8 cellular contexts compared by ENCODE assay signal in the genomic region with DNA sequence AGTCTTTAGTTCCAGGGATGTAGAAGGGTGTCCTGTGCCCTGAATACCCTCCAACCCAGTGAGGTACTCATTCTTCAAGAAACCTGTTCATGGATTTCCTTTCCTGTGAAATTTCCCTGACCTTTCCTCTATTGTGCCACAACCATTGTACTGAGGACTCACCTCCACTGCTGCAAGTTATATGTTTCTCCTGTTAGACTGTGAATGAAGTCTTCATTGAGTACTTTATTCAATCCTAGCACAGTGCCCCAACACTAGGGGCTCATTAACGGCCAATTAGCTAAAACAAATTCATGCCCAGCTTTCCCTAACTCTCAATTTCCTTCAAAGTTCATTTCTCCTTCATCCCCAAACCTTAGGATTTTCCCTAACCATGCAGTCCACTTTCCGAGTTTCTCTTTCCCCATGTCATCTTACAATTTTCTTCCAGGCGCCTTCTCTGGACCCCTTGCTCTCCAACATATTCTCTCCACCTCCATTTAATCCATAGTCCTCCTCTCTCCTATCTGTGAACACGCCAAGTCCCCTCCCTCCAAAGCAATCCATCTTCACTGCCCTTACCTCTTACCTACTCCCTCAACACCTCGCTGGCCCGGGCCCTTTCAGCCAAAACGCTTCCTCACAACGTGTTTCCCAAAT. TPM values are rescaled to one million over a fixed set of nuclear protein-coding genes. Genes with fewer than 3 reads are reported as not detected.
DNase-seq lines count a peak whose midpoint lies in the region; ATAC-seq, FAIRE-seq and TF ChIP-seq lines count a peak whose summit lies in the region.

No MANE protein-coding gene starts in this region.

- H3K9ac ChIP-seq in skeletal muscle tissue (ENCODE audit: low read depth in 1 of 3, low read length in 3 of 3): peak overlapping the region; percentile 89 to 94 (median 90)

- peak; percentile 6 for ATAC-seq in SK-N-SH treated with all-trans-retinoic acid at 6 μM for 48 hours
- ATAC-seq in gastroesophageal sphincter: no peak
- no peak for ATAC-seq in GM18498 (IDR thresholded peaks at IDR 0.05; ENCODE audit: unreplicated experiment)
- ATAC-seq in HG03565 (IDR thresholded peaks at IDR 0.05; ENCODE audit: unreplicated experiment): no peak

- no peak for FAIRE-seq in GM12892 (lab: Jason Lieb, UNC)

- 2% methylated on average over 6 to 8 of the region's 8 CpGs for WGBS in gastroesophageal sphincter (ENCODE audit: low coverage in 1 of 2), 2 donors

- POLR2A ChIA-PET in HEK293 (lab: Yijun Ruan, JAX): interaction anchor here (0.7 to 1.6 kb wide), 3 partner anchors 9 to 257 kb away, joined by 3 read pairs; no protein-coding TSS in a partner anchor

- no peaks in the 10 kb centered on the region for H3K27me3 ChIP-seq in gastroesophageal sphincter
- no peaks in the 10 kb centered on the region for H3K27me3 ChIP-seq in skeletal muscle tissue (ENCODE audit: control insufficient read depth in 3 of 3, insufficient read depth in 3 of 3, low read length in 3 of 3)

- no peak for TF ChIP-seq EP300 in gastroesophageal sphincter (IDR thresholded peaks at IDR 0.05)

- peak overlapping the region; percentile 79; the same call in 1 of the 2 replicates for H3K27ac ChIP-seq in HEK293 (ENCODE audit: extremely low read depth, low read depth, low read length)
- peak overlapping the region in 3 of 4 donors; percentile 93 to 97 (median 94) for H3K27ac ChIP-seq in gastroesophageal sphincter
- H3K27ac ChIP-seq in skeletal muscle tissue (ENCODE audit: low read depth, low read length): peak overlapping the region; percentile 97

- H3K9me3 ChIP-seq in HEK293 (ENCODE audit: control insufficient read depth, insufficient read depth, low read depth, low read length): no peaks in the 10 kb centered on the region
- H3K9me3 ChIP-seq in gastroesophageal sphincter: no peaks in the 10 kb centered on the region
- no peaks in the 10 kb centered on the region for H3K9me3 ChIP-seq in skeletal muscle tissue (ENCODE audit: control insufficient read depth in 3 of 3, low read length in 3 of 3)

- DNase-seq in GM12892 (ENCODE audit: insufficient read length) (no peak), NCI-H2227 treated with DMSO at 0.1 percent for 48 hours (lab: John Stamatoyannopoulos, UW) (no peak)

- TF ChIP-seq POLR2A in gastroesophageal sphincter (IDR thresholded peaks at IDR 0.05) (no peak), GM12892 (IDR thresholded peaks at IDR 0.05; ENCODE audit: low read depth, low read length) (no peak)

- H3K36me3 ChIP-seq in HEK293 (ENCODE audit: control insufficient read depth in 2 of 2, insufficient read depth in 1 of 2, low read length in 2 of 2) (peaks cover 0 to 24% of the 10 kb centered on the region in 2 experiments; a peak in 2 of 3 replicates), gastroesophageal sphincter (peaks cover 0 to 7% of the 10 kb centered on the region in 2 donors), skeletal muscle tissue (ENCODE audit: control insufficient read depth in 3 of 3, insufficient read depth in 3 of 3, low read length in 3 of 3) (peaks cover 0 to 3% (median 3%) of the 10 kb centered on the region in 3 donors)

- no peak for TF ChIP-seq CTCF in HEK293 (tag by site-specific recombination; IDR thresholded peaks at IDR 0.05)
- TF ChIP-seq CTCF in gastroesophageal sphincter (IDR thresholded peaks at IDR 0.05): no peak

- H3K4me3 ChIP-seq in HEK293 (ENCODE audit: low read depth, low read length) (peak overlapping the region; percentile 73), gastroesophageal sphincter (peak overlapping the region; percentile 85 to 97), skeletal muscle tissue (ENCODE audit: low read length in 3 of 3) (peak overlapping the region; percentile 83 to 95 (median 95))

- CTCF ChIA-PET in HEK293 (lab: Yijun Ruan, JAX): interaction anchor here (0.8 kb wide), 1 partner anchor 83 kb away, joined by 3 read pairs; no protein-coding TSS in a partner anchor

- 0 out of 2 replicates have a peak, but pooled peaks cover 3% of the 10 kb centered on the region for H3K4me1 ChIP-seq in HEK293 (ENCODE audit: control insufficient read depth, insufficient read depth, low read length)
- peaks cover 5 to 59% (median 29%) of the 10 kb centered on the region in 3 donors for H3K4me1 ChIP-seq in gastroesophageal sphincter
- H3K4me1 ChIP-seq in skeletal muscle tissue (ENCODE audit: control insufficient read depth in 3 of 3, insufficient read depth in 3 of 3, low read length in 3 of 3): peaks cover 24 to 31% (median 29%) of the 10 kb centered on the region in 3 donors

TF ChIP-seq in HEK293, 187 proteins besides CTCF, POLR2A, EP300 and RAD21 (continues in another document):
- TF ChIP-seq ZBTB1 (tag by site-specific recombination; IDR thresholded peaks at IDR 0.05) (no peak), TCF7L2 (IDR thresholded peaks at IDR 0.05; ENCODE audit: borderline replicate concordance, low read depth, low read length) (no peak), ZBTB7A (tag by site-specific recombination; IDR thresholded peaks at IDR 0.05; ENCODE audit: low read depth) (no peak)
- TF ChIP-seq, protein P1, sequence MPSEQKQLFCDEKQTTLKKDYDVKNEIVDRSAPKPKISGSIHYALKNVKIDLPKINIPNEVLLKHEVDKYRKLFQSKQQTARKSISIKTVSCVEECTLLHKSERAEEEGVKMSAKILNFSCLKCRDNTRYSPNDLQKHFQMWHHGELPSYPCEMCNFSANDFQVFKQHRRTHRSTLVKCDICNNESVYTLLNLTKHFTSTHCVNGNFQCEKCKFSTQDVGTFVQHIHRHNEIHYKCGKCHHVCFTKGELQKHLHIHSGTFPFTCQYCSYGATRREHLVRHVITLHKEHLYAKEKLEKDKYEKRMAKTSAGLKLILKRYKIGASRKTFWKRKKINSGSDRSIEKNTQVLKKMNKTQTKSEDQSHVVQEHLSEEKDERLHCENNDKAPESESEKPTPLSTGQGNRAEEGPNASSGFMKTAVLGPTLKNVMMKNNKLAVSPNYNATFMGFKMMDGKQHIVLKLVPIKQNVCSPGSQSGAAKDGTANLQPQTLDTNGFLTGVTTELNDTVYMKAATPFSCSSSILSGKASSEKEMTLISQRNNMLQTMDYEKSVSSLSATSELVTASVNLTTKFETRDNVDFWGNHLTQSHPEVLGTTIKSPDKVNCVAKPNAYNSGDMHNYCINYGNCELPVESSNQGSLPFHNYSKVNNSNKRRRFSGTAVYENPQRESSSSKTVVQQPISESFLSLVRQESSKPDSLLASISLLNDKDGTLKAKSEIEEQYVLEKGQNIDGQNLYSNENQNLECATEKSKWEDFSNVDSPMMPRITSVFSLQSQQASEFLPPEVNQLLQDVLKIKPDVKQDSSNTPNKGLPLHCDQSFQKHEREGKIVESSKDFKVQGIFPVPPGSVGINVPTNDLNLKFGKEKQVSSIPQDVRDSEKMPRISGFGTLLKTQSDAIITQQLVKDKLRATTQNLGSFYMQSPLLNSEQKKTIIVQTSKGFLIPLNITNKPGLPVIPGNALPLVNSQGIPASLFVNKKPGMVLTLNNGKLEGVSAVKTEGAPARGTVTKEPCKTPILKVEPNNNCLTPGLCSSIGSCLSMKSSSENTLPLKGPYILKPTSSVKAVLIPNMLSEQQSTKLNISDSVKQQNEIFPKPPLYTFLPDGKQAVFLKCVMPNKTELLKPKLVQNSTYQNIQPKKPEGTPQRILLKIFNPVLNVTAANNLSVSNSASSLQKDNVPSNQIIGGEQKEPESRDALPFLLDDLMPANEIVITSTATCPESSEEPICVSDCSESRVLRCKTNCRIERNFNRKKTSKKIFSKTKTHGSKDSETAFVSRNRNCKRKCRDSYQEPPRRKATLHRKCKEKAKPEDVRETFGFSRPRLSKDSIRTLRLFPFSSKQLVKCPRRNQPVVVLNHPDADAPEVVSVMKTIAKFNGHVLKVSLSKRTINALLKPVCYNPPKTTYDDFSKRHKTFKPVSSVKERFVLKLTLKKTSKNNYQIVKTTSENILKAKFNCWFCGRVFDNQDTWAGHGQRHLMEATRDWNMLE (tag by site-specific recombination; conservative IDR thresholded peaks at IDR 0.05; ENCODE audit: low read depth): 0 out of 2 replicates have a peak, but pooled peaks have one; percentile 11

TF ChIP-seq in SK-N-SH treated with all-trans-retinoic acid at 6 μM for 48 hours, 23 proteins besides CTCF, POLR2A, EP300 and RAD21:
- TF ChIP-seq ZC3H10 (CRISPR knock-in tag; IDR thresholded peaks at IDR 0.05): no peak
- TF ChIP-seq BACH2 (CRISPR knock-in tag; IDR thresholded peaks at IDR 0.05; ENCODE audit: borderline replicate concordance): no peak

RNA-seq across cellular contexts. Expression of a gene that starts 1.3 kb away (rescaled TPM):
- 10 to 100 TPM; 26.7 to 49.0 (median 34.5) TPM for total RNA-seq in gastroesophageal sphincter
- total RNA-seq in skeletal muscle tissue: 21.4 TPM
- 18.6 TPM for polyA plus RNA-seq in GM12892 (2012; ENCODE audit: missing spikeins)
